8 cellular contexts compared by ENCODE assay signal in genomic region chr10:91340613-91341362, GRCh38.
DNase-seq lines count a peak whose midpoint lies in the region; ATAC-seq and TF ChIP-seq lines count a peak whose summit lies in the region.

No MANE protein-coding gene starts in this region.

- H3K9me3 Mint-ChIP-seq in GM23338: no peaks in the 10 kb centered on the region

- peak overlapping the region; percentile 13 for H3K27ac ChIP-seq in neuronal stem cell (replicated peaks; ENCODE audit: low read length)
- H3K27ac ChIP-seq in GM23338 (ENCODE audit: low read depth): no peak overlapping the region
- H3K27ac ChIP-seq in stomach: no peak overlapping the region

- no peak overlapping the region for H3K4me2 ChIP-seq in neuronal stem cell (ENCODE audit: insufficient read depth, low read length, poor library complexity, severe bottlenecking)
- H3K4me2 ChIP-seq in GM23338: no peak overlapping the region

- no peak for TF ChIP-seq CTCF in choroid plexus epithelial cell (conservative IDR thresholded peaks at IDR 0.05; ENCODE audit: low read depth, low read length)
- TF ChIP-seq CTCF in GM23338 (conservative IDR thresholded peaks at IDR 0.05; ENCODE audit: low read depth in 2 of 2): no peak
- TF ChIP-seq CTCF in stomach (IDR thresholded peaks at IDR 0.05): no peak

- peaks cover 0 to 6% of the 10 kb centered on the region in 2 donors for H3K4me1 ChIP-seq in neuronal stem cell (ENCODE audit: control insufficient read depth in 2 of 2, insufficient read depth in 1 of 2, low read depth in 1 of 2, low read length in 2 of 2)
- H3K4me1 ChIP-seq in GM23338 (ENCODE audit: insufficient read depth): no peaks in the 10 kb centered on the region
- H3K4me1 ChIP-seq in stomach: no peaks in the 10 kb centered on the region

- H4K20me1 ChIP-seq in GM23338 (replicated peaks; ENCODE audit: insufficient read depth): no peaks in the 10 kb centered on the region

- no peak for TF ChIP-seq POLR2A in stomach (IDR thresholded peaks at IDR 0.05)

- TF ChIP-seq EP300 in stomach (IDR thresholded peaks at IDR 0.05): no peak

- no peaks in the 10 kb centered on the region for H3K4me1 Mint-ChIP-seq in GM23338

- no peak overlapping the region for H4K8ac ChIP-seq in neuronal stem cell (ENCODE audit: low read depth, low read length)

- H3K79me2 ChIP-seq in GM23338 (replicated peaks; ENCODE audit: insufficient read depth): no peaks in the 10 kb centered on the region

- H2AK5ac ChIP-seq in neuronal stem cell (ENCODE audit: low read depth, low read length): no peak overlapping the region

- no peak overlapping the region for H3K4me3 Mint-ChIP-seq in GM23338

- WGBS in neuronal stem cell (ENCODE audit: extremely low coverage in 2 of 2, insufficient read length in 2 of 2, insufficient replicate concordance in 1 of 2), 2 donors: 100% methylated on average over 1 of the region's 8 CpGs; no CpG with 5 or more reads in 1 of the 2 donors
- 72 to 83% (median 81%) methylated on average over 8 of the region's 8 CpGs for WGBS in stomach, 5 donors

- no peaks in the 10 kb centered on the region for H3F3A ChIP-seq in GM23338 (replicated peaks; ENCODE audit: low read depth)

- H2BK15ac ChIP-seq in neuronal stem cell (ENCODE audit: low read length): no peak overlapping the region

- no peak overlapping the region for H3K27ac Mint-ChIP-seq in GM23338

- DNase-seq in COR-L47 (lab: John Stamatoyannopoulos, UW) (peak; percentile 54), NCI-H2081 (lab: John Stamatoyannopoulos, UW) (peak; percentile 29 to 73), choroid plexus epithelial cell (ENCODE audit: low read depth) (peak; percentile 66), neuronal stem cell (ENCODE audit: low spot score) (no peak), NAMALWA (ENCODE audit: low spot score) (no peak), GM23338 (ENCODE audit: low spot score) (no peak), stomach (no peak)

- H2BK12ac ChIP-seq in neuronal stem cell (ENCODE audit: low read length): no peak overlapping the region

- no peak overlapping the region for H3K23ac ChIP-seq in neuronal stem cell (ENCODE audit: low read depth, low read length, poor library complexity)

- no peak overlapping the region for H3K14ac ChIP-seq in neuronal stem cell (ENCODE audit: low read length)

- peaks cover 4% of the 10 kb centered on the region; the same call in 1 of the 2 replicates for H3K9me2 ChIP-seq in GM23338 (ENCODE audit: insufficient read depth)

- no peak overlapping the region for H3K4ac ChIP-seq in neuronal stem cell (ENCODE audit: low read length)

- intact Hi-C loops in stomach (cut with DNase I; ENCODE audit: low total_unique reads): no loop called here

- H2AFZ ChIP-seq in neuronal stem cell (ENCODE audit: low read length) (no peak overlapping the region), GM23338 (no peak overlapping the region)

- no peak overlapping the region for H2BK5ac ChIP-seq in neuronal stem cell (ENCODE audit: low read length)

- peaks cover 1% of the 10 kb centered on the region for H3K27me3 Mint-ChIP-seq in GM23338 (ENCODE audit: insufficient read depth, low read depth, poor library complexity)

- no peaks in the 10 kb centered on the region for H3K36me3 Mint-ChIP-seq in GM23338 (ENCODE audit: low read depth)

- H3K9me3 ChIP-seq in neuronal stem cell (replicated peaks in 1 of 2; ENCODE audit: control insufficient read depth in 2 of 2, insufficient read depth in 1 of 2, low read depth in 1 of 2, low read length in 2 of 2) (no peaks in the 10 kb centered on the region), stomach (no peaks in the 10 kb centered on the region)

- H3K9ac ChIP-seq in neuronal stem cell (ENCODE audit: low read depth, low read length, poor library complexity): no peak overlapping the region

- H3K4me3 ChIP-seq in choroid plexus epithelial cell (ENCODE audit: low read depth, low read length): no peak overlapping the region
- H3K4me3 ChIP-seq in neuronal stem cell (ENCODE audit: low read length in 2 of 2): no peak overlapping the region
- H3K4me3 ChIP-seq in GM23338: no peak overlapping the region
- H3K4me3 ChIP-seq in stomach: no peak overlapping the region

- ATAC-seq in GM23338: no peak
- ATAC-seq in GM19351 (IDR thresholded peaks at IDR 0.05; ENCODE audit: unreplicated experiment): no peak

- no peak overlapping the region for H3K18ac ChIP-seq in neuronal stem cell (ENCODE audit: low read length)

- H4K91ac ChIP-seq in neuronal stem cell (ENCODE audit: low read depth, low read length, poor library complexity): no peak overlapping the region

- no peak overlapping the region for H2BK120ac ChIP-seq in neuronal stem cell (ENCODE audit: low read depth, low read length)

- H3K36me3 ChIP-seq in neuronal stem cell (replicated peaks in 1 of 2; ENCODE audit: control insufficient read depth in 2 of 2, insufficient read depth in 2 of 2, low read length in 2 of 2) (no peaks in the 10 kb centered on the region), GM23338 (ENCODE audit: insufficient read depth) (no peaks in the 10 kb centered on the region), stomach (no peaks in the 10 kb centered on the region)

- no peaks in the 10 kb centered on the region for H3K79me1 ChIP-seq in neuronal stem cell (ENCODE audit: low read depth, low read length)

- H3K27me3 ChIP-seq in neuronal stem cell (ENCODE audit: control insufficient read depth in 3 of 3, insufficient read depth in 3 of 3, low read depth in 1 of 3, low read length in 3 of 3): no peaks in the 10 kb centered on the region
- no peaks in the 10 kb centered on the region for H3K27me3 ChIP-seq in GM23338 (ENCODE audit: insufficient read depth)
- no peaks in the 10 kb centered on the region for H3K27me3 ChIP-seq in stomach

TF ChIP-seq in GM23338, 12 proteins besides CTCF, POLR2A, EP300 and RAD21:
- no peak for TF ChIP-seq EZH2phosphoT487 (IDR thresholded peaks at IDR 0.05; ENCODE audit: unreplicated experiment)
- TF ChIP-seq STAT1 (IDR thresholded peaks at IDR 0.05; ENCODE audit: unreplicated experiment): no peak
- TF ChIP-seq REST (IDR thresholded peaks at IDR 0.05; ENCODE audit: unreplicated experiment): no peak
- TF ChIP-seq POLR2AphosphoS5 (IDR thresholded peaks at IDR 0.05; ENCODE audit: low read depth): no peak
- TF ChIP-seq ZNF114 (CRISPR knock-in tag; IDR thresholded peaks at IDR 0.05): no peak
- TF ChIP-seq NANOG (IDR thresholded peaks at IDR 0.05; ENCODE audit: borderline replicate concordance): no peak
- TF ChIP-seq ZNF331 (CRISPR knock-in tag; IDR thresholded peaks at IDR 0.05; ENCODE audit: low read depth): no peak

Comparison
In these comparisons a context has a peak if more than half of its experiments do, and no peak if none do; other contexts are left out.
1. DNase-seq: peak in COR-L47 (single experiment), NCI-H2081 (2 of 2) and choroid plexus epithelial cell (single experiment); none in neuronal stem cell (single experiment), NAMALWA (single experiment), GM23338 (single experiment) and stomach (single experiment).